In the genomic region with DNA sequence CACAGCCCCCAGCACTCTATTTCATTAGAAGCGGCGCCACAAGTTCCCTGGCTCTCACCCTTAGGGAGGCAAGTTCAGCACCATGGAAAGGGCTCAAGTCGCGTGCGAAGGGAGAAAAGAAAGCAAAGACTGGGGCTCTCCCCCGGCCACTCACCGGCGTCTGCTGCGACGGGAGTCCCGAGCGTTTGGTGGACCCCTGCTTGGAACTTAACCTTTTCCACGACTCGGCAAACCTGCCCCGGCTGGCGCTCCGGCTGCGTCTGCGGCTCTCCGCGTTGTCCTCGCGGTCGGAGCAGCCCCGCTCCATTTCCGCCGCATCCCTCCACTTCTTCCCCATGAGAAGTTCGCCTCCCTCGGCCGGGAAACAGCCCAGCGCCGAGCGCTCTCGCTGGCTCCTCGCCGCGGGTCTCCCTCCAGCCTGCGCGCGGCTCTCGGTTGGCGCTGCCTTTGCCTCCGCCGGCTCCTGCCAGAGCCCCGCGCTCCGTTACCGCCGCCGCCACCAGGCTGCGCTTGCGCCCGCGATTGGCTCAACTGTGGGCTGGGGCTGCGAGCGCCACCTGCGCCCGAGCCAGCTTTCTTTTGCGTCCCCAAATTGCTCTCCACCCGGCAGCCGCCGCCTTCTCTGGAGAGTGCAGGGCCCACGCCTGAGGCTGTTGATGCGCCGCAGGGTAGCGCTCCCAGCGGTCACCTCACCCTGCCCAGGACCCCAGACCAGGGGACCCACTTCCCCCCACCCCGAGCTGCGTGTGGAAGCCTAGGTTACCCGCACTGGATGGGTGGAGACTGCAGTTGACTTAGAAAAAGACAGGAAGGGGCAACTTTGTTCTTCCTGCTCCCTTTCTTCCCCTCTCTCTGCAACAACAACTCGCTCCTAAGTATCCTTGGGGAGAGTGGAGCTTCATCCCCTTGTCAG, we compare ENCODE assay signal across 9 cellular contexts.
DNase-seq lines count a peak whose midpoint lies in the region; ATAC-seq and TF ChIP-seq lines count a peak whose summit lies in the region.
"Had no signal": no experiment of that assay in that cellular context is flagged by ENCODE, and none has a peak within 500 bp of the region (broad histone marks: within the 10 kb centered on the region; RNA-seq: fewer than 3 reads in every experiment).

No MANE protein-coding gene starts in this region.

- in situ Hi-C loops in GM23248 (cut with MboI) = no loop called here

- TF ChIP-seq CTCF in WTC11 (IDR thresholded peaks at IDR 0.05) = no peak
- peak; percentile 6 to 35 (median 27) for TF ChIP-seq CTCF in testis (IDR thresholded peaks at IDR 0.05)

- peak; percentile 88 for ATAC-seq in WTC11

- peak overlapping the region; percentile 92 for H3K4me3 Mint-ChIP-seq in WTC11

- H3K4me1 Mint-ChIP-seq in WTC11 = peaks cover 31% of the 10 kb centered on the region

- H3K36me3 Mint-ChIP-seq in WTC11 = peaks cover 5% of the 10 kb centered on the region

- CTCF ChIA-PET in WTC11 (lab: Charles Lee) = interaction anchor here (0.6 to 2.2 kb wide), 6 partner anchors 83 to 373 kb away, joined by 3 to 20 read pairs (median 4); no protein-coding TSS in a partner anchor

- H3K79me2 ChIP-seq in GM23248 (ENCODE audit: insufficient read depth) = no peaks in the 10 kb centered on the region

- H4K20me1 ChIP-seq in GM23248 (ENCODE audit: insufficient read depth) = no peaks in the 10 kb centered on the region

- intact Hi-C loops in testis (cut with DNase I; ENCODE audit: low total_unique reads) = no loop called here

- H3F3A ChIP-seq in GM23248 (ENCODE audit: insufficient read depth) = no peaks in the 10 kb centered on the region

- peak overlapping the region; percentile 77 for H3K4me2 ChIP-seq in GM23248 (ENCODE audit: unreplicated experiment)

- POLR2A ChIA-PET in WTC11 (lab: Charles Lee) = interaction anchor here (1.0 kb wide), 1 partner anchor 10 kb away, joined by 3 read pairs; no protein-coding TSS in a partner anchor

- peak overlapping the region; percentile 66; the same call in 1 of the 2 replicates for H3K27ac Mint-ChIP-seq in WTC11

- peak overlapping the region; percentile 46 for H2AFZ ChIP-seq in GM23248

- peaks cover 9% of the 10 kb centered on the region for H3K9me3 Mint-ChIP-seq in WTC11

- peaks cover 7% of the 10 kb centered on the region; the same call in 1 of the 2 replicates for H3K27me3 Mint-ChIP-seq in WTC11 (ENCODE audit: low read depth)

- H3K9me3 ChIP-seq in GM23248 (ENCODE audit: low read depth) (no peaks in the 10 kb centered on the region), esophagus (ENCODE audit: control insufficient read depth in 2 of 2, insufficient read depth in 1 of 2, low read depth in 1 of 2, low read length in 1 of 2) (no peaks in the 10 kb centered on the region), testis (no peaks in the 10 kb centered on the region)
- H3K9me3 ChIP-seq: ovary had no signal

- peaks cover 44% of the 10 kb centered on the region for H3K27me3 ChIP-seq in GM23248 (replicated peaks; ENCODE audit: insufficient read depth)
- H3K27me3 ChIP-seq in esophagus (ENCODE audit: control insufficient read depth in 1 of 2, insufficient read depth in 2 of 2, low read length in 2 of 2) = peaks cover 3% of the 10 kb centered on the region in 2 donors
- no peaks in the 10 kb centered on the region for H3K27me3 ChIP-seq in testis

- 5% methylated on average over 60 to 70 of the region's 71 CpGs for WGBS in GM23248 (ENCODE audit: low coverage in 1 of 2, low lambda C conversion rate in 2 of 2, missing lambda C conversion rate in 2 of 2), 2 experiments
- WGBS in esophagus, 2 donors = 2 to 3% methylated on average over 70 to 71 of the region's 71 CpGs
- 0 to 2% methylated on average over 39 to 69 of the region's 71 CpGs for WGBS in testis, 2 donors

- H3K36me3 ChIP-seq in GM23248 (ENCODE audit: low read depth) (no peaks in the 10 kb centered on the region), esophagus (ENCODE audit: control insufficient read depth in 2 of 2, insufficient read depth in 2 of 2, low read length in 1 of 2) (no peaks in the 10 kb centered on the region), testis (ENCODE audit: low read depth, missing control alignments) (no peaks in the 10 kb centered on the region)
- H3K36me3 ChIP-seq: ovary had no signal

- DNase-seq in NCI-H2196 (lab: John Stamatoyannopoulos, UW; ENCODE audit: unreplicated experiment) = peak; percentile 1
- no peak for DNase-seq in NCI-H2196 treated with DMSO at 0.1 percent for 48 hours (lab: John Stamatoyannopoulos, UW; ENCODE audit: unreplicated experiment)
- DNase-seq in GM23248 = peak; percentile 81
- DNase-seq in LHCN-M2 (ENCODE audit: low read depth) = peak; percentile 34
- DNase-seq in WTC11 (ENCODE audit: low spot score) = peak; percentile 88
- peak; percentile 54 for DNase-seq in mucosa of gallbladder (ENCODE audit: low spot score)
- DNase-seq in testis = peak; percentile 73

- H3K27ac ChIP-seq in GM23248 (no peak overlapping the region), esophagus (ENCODE audit: low read depth in 2 of 2, low read length in 1 of 2) (no peak overlapping the region), testis (no peak overlapping the region)
- H3K27ac ChIP-seq: ovary had no signal

- peak overlapping the region; percentile 72 for H3K4me3 ChIP-seq in GM23248
- peak overlapping the region; percentile 20 to 37 for H3K4me3 ChIP-seq in esophagus (ENCODE audit: low read depth in 1 of 2, low read length in 2 of 2)
- peak overlapping the region; percentile 38 to 65 for H3K4me3 ChIP-seq in testis
- H3K4me3 ChIP-seq: ovary had no signal

- H3K9ac ChIP-seq in GM23248 = no peak overlapping the region

- H3K4me1 ChIP-seq in GM23248 (ENCODE audit: insufficient read depth) (no peaks in the 10 kb centered on the region), esophagus (ENCODE audit: control insufficient read depth in 2 of 2, insufficient read depth in 2 of 2, low read length in 1 of 2) (peaks cover 0 to 8% of the 10 kb centered on the region in 2 donors), testis (no peaks in the 10 kb centered on the region)

- no peak for TF ChIP-seq POLR2A in testis (IDR thresholded peaks at IDR 0.05)

- no peaks in the 10 kb centered on the region for H3K9me2 ChIP-seq in GM23248 (ENCODE audit: insufficient read depth)

TF ChIP-seq in WTC11, 78 proteins besides CTCF, POLR2A, EP300 and RAD21 (continues in another document):
- TF ChIP-seq ZNF219 (CRISPR knock-in tag; IDR thresholded peaks at IDR 0.05; ENCODE audit: borderline replicate concordance) (peak; percentile 93; the same call in 1 of the 2 replicates), ZNF263 (CRISPR knock-in tag; IDR thresholded peaks at IDR 0.05; ENCODE audit: low read depth) (peak; percentile 49; the same call in 1 of the 2 replicates), SMAD4 (CRISPR knock-in tag; IDR thresholded peaks at IDR 0.05) (peak; percentile 82; the same call in 1 of the 2 replicates), CBFB (CRISPR knock-in tag; IDR thresholded peaks at IDR 0.05; ENCODE audit: low read depth) (peak; percentile 70; the same call in 1 of the 2 replicates), SP1 (CRISPR knock-in tag; conservative IDR thresholded peaks at IDR 0.05) (0 out of 2 replicates have a peak, but pooled peaks have one; percentile 16), ESRRA (CRISPR knock-in tag; IDR thresholded peaks at IDR 0.05; ENCODE audit: borderline replicate concordance) (no peak; the same call in 1 of the 2 replicates), FOXK1 (CRISPR knock-in tag; IDR thresholded peaks at IDR 0.05) (peak; percentile 82), JUN (CRISPR knock-in tag; IDR thresholded peaks at IDR 0.05) (peak; percentile 80; the same call in 1 of the 2 replicates), TEAD4 (CRISPR knock-in tag; IDR thresholded peaks at IDR 0.05) (peak; percentile 84; the same call in 1 of the 2 replicates)
- TF ChIP-seq, protein P1, sequence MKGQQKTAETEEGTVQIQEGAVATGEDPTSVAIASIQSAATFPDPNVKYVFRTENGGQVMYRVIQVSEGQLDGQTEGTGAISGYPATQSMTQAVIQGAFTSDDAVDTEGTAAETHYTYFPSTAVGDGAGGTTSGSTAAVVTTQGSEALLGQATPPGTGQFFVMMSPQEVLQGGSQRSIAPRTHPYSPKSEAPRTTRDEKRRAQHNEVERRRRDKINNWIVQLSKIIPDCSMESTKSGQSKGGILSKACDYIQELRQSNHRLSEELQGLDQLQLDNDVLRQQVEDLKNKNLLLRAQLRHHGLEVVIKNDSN (CRISPR knock-in tag; IDR thresholded peaks at IDR 0.05) = peak; percentile 75; the same call in 1 of the 2 replicates
- TF ChIP-seq, protein P2, sequence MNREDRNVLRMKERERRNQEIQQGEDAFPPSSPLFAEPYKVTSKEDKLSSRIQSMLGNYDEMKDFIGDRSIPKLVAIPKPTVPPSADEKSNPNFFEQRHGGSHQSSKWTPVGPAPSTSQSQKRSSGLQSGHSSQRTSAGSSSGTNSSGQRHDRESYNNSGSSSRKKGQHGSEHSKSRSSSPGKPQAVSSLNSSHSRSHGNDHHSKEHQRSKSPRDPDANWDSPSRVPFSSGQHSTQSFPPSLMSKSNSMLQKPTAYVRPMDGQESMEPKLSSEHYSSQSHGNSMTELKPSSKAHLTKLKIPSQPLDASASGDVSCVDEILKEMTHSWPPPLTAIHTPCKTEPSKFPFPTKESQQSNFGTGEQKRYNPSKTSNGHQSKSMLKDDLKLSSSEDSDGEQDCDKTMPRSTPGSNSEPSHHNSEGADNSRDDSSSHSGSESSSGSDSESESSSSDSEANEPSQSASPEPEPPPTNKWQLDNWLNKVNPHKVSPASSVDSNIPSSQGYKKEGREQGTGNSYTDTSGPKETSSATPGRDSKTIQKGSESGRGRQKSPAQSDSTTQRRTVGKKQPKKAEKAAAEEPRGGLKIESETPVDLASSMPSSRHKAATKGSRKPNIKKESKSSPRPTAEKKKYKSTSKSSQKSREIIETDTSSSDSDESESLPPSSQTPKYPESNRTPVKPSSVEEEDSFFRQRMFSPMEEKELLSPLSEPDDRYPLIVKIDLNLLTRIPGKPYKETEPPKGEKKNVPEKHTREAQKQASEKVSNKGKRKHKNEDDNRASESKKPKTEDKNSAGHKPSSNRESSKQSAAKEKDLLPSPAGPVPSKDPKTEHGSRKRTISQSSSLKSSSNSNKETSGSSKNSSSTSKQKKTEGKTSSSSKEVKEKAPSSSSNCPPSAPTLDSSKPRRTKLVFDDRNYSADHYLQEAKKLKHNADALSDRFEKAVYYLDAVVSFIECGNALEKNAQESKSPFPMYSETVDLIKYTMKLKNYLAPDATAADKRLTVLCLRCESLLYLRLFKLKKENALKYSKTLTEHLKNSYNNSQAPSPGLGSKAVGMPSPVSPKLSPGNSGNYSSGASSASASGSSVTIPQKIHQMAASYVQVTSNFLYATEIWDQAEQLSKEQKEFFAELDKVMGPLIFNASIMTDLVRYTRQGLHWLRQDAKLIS (CRISPR knock-in tag; IDR thresholded peaks at IDR 0.05; ENCODE audit: borderline replicate concordance) = 0 out of 2 replicates have a peak, but pooled peaks have one; percentile 23
